28 cellular contexts compared by ENCODE assay signal in genomic region chr2:148517296-148517695, GRCh38.
A peak's percentile ranks its signal among the peaks of the same experiment; 100 is the strongest.
DNase-seq lines count a peak whose midpoint lies in the region; TF ChIP-seq lines count a peak whose summit lies in the region.
"Had no signal": no experiment of that assay in that cellular context is flagged by ENCODE, and none has a peak within 500 bp of the region (broad histone marks: within the 10 kb centered on the region; RNA-seq: fewer than 3 reads in every experiment).

No MANE protein-coding gene starts in this region.

- TF ChIP-seq CTCF in osteocyte (IDR thresholded peaks at IDR 0.05): no peak

- intact Hi-C loops in activated CD4-positive, alpha-beta T cell treated with anti-CD3 and anti-CD28 coated beads, Interleukin-2, amount 10 ng/mL, durations not matched to agents 24 days and 14 days (cut with micrococcal nuclease): loop anchor here (2.0 kb wide), 1 partner anchor 54 kb away; no protein-coding TSS in a partner anchor

- no peaks in the 10 kb centered on the region for H3K9me3 Mint-ChIP-seq in osteocyte (ENCODE audit: unreplicated experiment)
- no peaks in the 10 kb centered on the region for H3K9me3 Mint-ChIP-seq in activated CD4-positive, alpha-beta T cell treated with anti-CD3 and anti-CD28 coated beads, Interleukin-2, amount 10 ng/mL, durations not matched to agents 24 days and 14 days
- H3K9me3 Mint-ChIP-seq: CD4-positive, alpha-beta memory T cell; CD4-positive, alpha-beta T cell; CD4-positive, CD25-positive, alpha-beta regulatory T cell; CD8-positive, alpha-beta memory T cell; CD8-positive, alpha-beta T cell had no signal

- DNase-seq in G401 (ENCODE audit: low spot score): peak; percentile 68
- peak; percentile 56 for DNase-seq in cerebellar cortex (ENCODE audit: low spot score)
- DNase-seq in cerebellum (ENCODE audit: low spot score): peak; percentile 15
- peak; percentile 11 for DNase-seq in osteocyte (ENCODE audit: extremely low spot score, unreplicated experiment)
- DNase-seq in effector CD4-positive, alpha-beta T cell: no peak
- DNase-seq in NCI-H1092 treated with DMSO at 0.1 percent for 48 hours (lab: John Stamatoyannopoulos, UW): no peak
- DNase-seq in AML-193 (lab: John Stamatoyannopoulos, UW): no peak
- DNase-seq in activated CD4-positive, alpha-beta T cell treated with anti-CD3 and anti-CD28 coated beads, Interleukin-2, amount 10 ng/mL, durations not matched to agents 24 days and 14 days: no peak
- DNase-seq: 8988T; ACHN; BE2C; Caco-2; Calu3; CD4-positive, alpha-beta memory T cell; CD4-positive, alpha-beta T cell; CD4-positive, CD25-positive, alpha-beta regulatory T cell; CD8-positive, alpha-beta memory T cell; CD8-positive, alpha-beta T cell; COR-L47; DMS 273 treated with DMSO at 0.1 percent for 48 hours; DMS153; DMS53; DMS79; DMS79 treated with DMSO at 0.1 percent for 48 hours; DND-41; EL had no signal

- no peak overlapping the region for H3K4me3 Mint-ChIP-seq in osteocyte (ENCODE audit: unreplicated experiment)
- H3K4me3 Mint-ChIP-seq in activated CD4-positive, alpha-beta T cell treated with anti-CD3 and anti-CD28 coated beads, Interleukin-2, amount 10 ng/mL, durations not matched to agents 24 days and 14 days: no peak overlapping the region
- H3K4me3 Mint-ChIP-seq: B cell; CD14-positive monocyte; CD4-positive, alpha-beta T cell; CD4-positive, CD25-positive, alpha-beta regulatory T cell; CD8-positive, alpha-beta memory T cell; CD8-positive, alpha-beta T cell had no signal

- peaks cover 8% of the 10 kb centered on the region for H3K4me1 Mint-ChIP-seq in osteocyte (ENCODE audit: unreplicated experiment)
- peaks cover 37% of the 10 kb centered on the region for H3K4me1 Mint-ChIP-seq in activated CD4-positive, alpha-beta T cell treated with anti-CD3 and anti-CD28 coated beads, Interleukin-2, amount 10 ng/mL, durations not matched to agents 24 days and 14 days
- H3K4me1 Mint-ChIP-seq: B cell had no signal

- H3K27ac Mint-ChIP-seq in osteocyte (ENCODE audit: unreplicated experiment): no peak overlapping the region
- no peak overlapping the region for H3K27ac Mint-ChIP-seq in activated CD4-positive, alpha-beta T cell treated with anti-CD3 and anti-CD28 coated beads, Interleukin-2, amount 10 ng/mL, durations not matched to agents 24 days and 14 days
- H3K27ac Mint-ChIP-seq: B cell; CD4-positive, alpha-beta memory T cell; CD4-positive, alpha-beta T cell; CD8-positive, alpha-beta memory T cell; CD8-positive, alpha-beta T cell had no signal

- H3K27me3 Mint-ChIP-seq in osteocyte (ENCODE audit: unreplicated experiment): no peaks in the 10 kb centered on the region
- H3K27me3 Mint-ChIP-seq in activated CD4-positive, alpha-beta T cell treated with anti-CD3 and anti-CD28 coated beads, Interleukin-2, amount 10 ng/mL, durations not matched to agents 24 days and 14 days: no peaks in the 10 kb centered on the region
- H3K27me3 Mint-ChIP-seq: B cell; CD4-positive, alpha-beta memory T cell; CD4-positive, alpha-beta T cell; CD4-positive, CD25-positive, alpha-beta regulatory T cell; CD8-positive, alpha-beta memory T cell had no signal

- H3K36me3 Mint-ChIP-seq in osteocyte (ENCODE audit: unreplicated experiment): peaks cover 11% of the 10 kb centered on the region
- H3K36me3 Mint-ChIP-seq in activated CD4-positive, alpha-beta T cell treated with anti-CD3 and anti-CD28 coated beads, Interleukin-2, amount 10 ng/mL, durations not matched to agents 24 days and 14 days (ENCODE audit: low read depth): no peaks in the 10 kb centered on the region

- in situ Hi-C loops in G401 (cut with HindIII; ENCODE audit: low sequenced_read_pairs): no loop called here

Comparison
In these comparisons a context has a peak if more than half of its experiments do, and no peak if none do; other contexts are left out.
1. DNase-seq: peak in G401 (single experiment), cerebellar cortex (single experiment), cerebellum (single experiment) and osteocyte (single experiment); none in effector CD4-positive, alpha-beta T cell (single experiment), NCI-H1092 treated with DMSO at 0.1 percent for 48 hours (single experiment), AML-193 (0 of 2) and activated CD4-positive, alpha-beta T cell treated with anti-CD3 and anti-CD28 coated beads, Interleukin-2, amount 10 ng/mL, durations not matched to agents 24 days and 14 days (single experiment).